In genomic region chr3:72938471-72939265, GRCh38 we compare ENCODE assay signal across 1 cellular context.
TF ChIP-seq lines count a peak whose summit lies in the region.

No MANE protein-coding gene starts in this region.

TF ChIP-seq in HepG2, 621 proteins besides CTCF, POLR2A, EP300 and RAD21 (continued from another document):
- 0 out of 2 replicates have a peak, but pooled peaks have one; percentile 17 for TF ChIP-seq ATF7 (IDR thresholded peaks at IDR 0.05)
- no peak for TF ChIP-seq ATF7 (CRISPR knock-in tag; IDR thresholded peaks at IDR 0.05)
- TF ChIP-seq CEBPB (IDR thresholded peaks at IDR 0.05; ENCODE audit: borderline replicate concordance, low read depth, low read length) = peak; percentile 94
- TF ChIP-seq ONECUT2 (CRISPR knock-in tag; IDR thresholded peaks at IDR 0.05) = 0 out of 2 replicates have a peak, but pooled peaks have one; percentile 40
- no peak for TF ChIP-seq MAFF (IDR thresholded peaks at IDR 0.05; ENCODE audit: low read depth, low read length)
- no peak for TF ChIP-seq MED1 (CRISPR knock-in tag; IDR thresholded peaks at IDR 0.05)
- peak; percentile 60; the same call in 1 of the 2 replicates for TF ChIP-seq EHMT2 (IDR thresholded peaks at IDR 0.05; ENCODE audit: borderline replicate concordance, low read depth, low read length)
- peak; percentile 33; the same call in 1 of the 2 replicates for TF ChIP-seq PAXIP1 (CRISPR knock-in tag; conservative IDR thresholded peaks at IDR 0.05)
- TF ChIP-seq RARG (CRISPR knock-in tag; IDR thresholded peaks at IDR 0.05; ENCODE audit: low read depth) = no peak
- TF ChIP-seq REPIN1 (CRISPR knock-in tag; IDR thresholded peaks at IDR 0.05; ENCODE audit: borderline replicate concordance, low read depth) = peak; percentile 82; the same call in 1 of the 2 replicates
- 0 out of 2 replicates have a peak, but pooled peaks have one; percentile 24 for TF ChIP-seq ZFY (CRISPR knock-in tag; IDR thresholded peaks at IDR 0.05)
- TF ChIP-seq HDAC2 (CRISPR knock-in tag; IDR thresholded peaks at IDR 0.05) = peak; percentile 76
- 0 out of 2 replicates have a peak, but pooled peaks have one; percentile 14 for TF ChIP-seq ZNF691 (CRISPR knock-in tag; IDR thresholded peaks at IDR 0.05; ENCODE audit: borderline replicate concordance, low read depth)
- no peak for TF ChIP-seq RARA (CRISPR knock-in tag; IDR thresholded peaks at IDR 0.05)
- TF ChIP-seq STAG1 (CRISPR knock-in tag; IDR thresholded peaks at IDR 0.05) = peak; percentile 65
- TF ChIP-seq NFIC (IDR thresholded peaks at IDR 0.05; ENCODE audit: low read length) = no peak
- TF ChIP-seq YEATS2 (CRISPR knock-in tag; IDR thresholded peaks at IDR 0.05; ENCODE audit: borderline replicate concordance) = no peak
- peak; percentile 63; the same call in 1 of the 2 replicates for TF ChIP-seq FOXP4 (CRISPR knock-in tag; IDR thresholded peaks at IDR 0.05)
- no peak for TF ChIP-seq PCBP1 (IDR thresholded peaks at IDR 0.05; ENCODE audit: borderline replicate concordance, low read depth, low read length)
